Comparison of ENCODE assay signal across 15 cellular contexts in genomic region chr16:86956437-86956836, GRCh38.
"Had no signal": no experiment of that assay in that cellular context is flagged by ENCODE, and none has a peak within 500 bp of the region (broad histone marks: within the 10 kb centered on the region; RNA-seq: fewer than 3 reads in every experiment).

No MANE protein-coding gene starts in this region.

- H3K27me3 ChIP-seq: ovary had no signal

- H3K27ac Mint-ChIP-seq: activated CD8-positive, alpha-beta memory T cell treated with anti-CD3 and anti-CD28 coated beads, Interleukin-2, amount 10 ng/mL, durations not matched to agents 7 days and 5 days; activated naive CD8-positive, alpha-beta T cell; activated T-cell treated with anti-CD3 and anti-CD28 coated beads, Interleukin-2, amount 50 U/mL, for 24 hours; endodermal cell had no signal

- ATAC-seq: activated CD8-positive, alpha-beta memory T cell treated with anti-CD3 and anti-CD28 coated beads, Interleukin-2, amount 10 ng/mL, durations not matched to agents 7 days and 5 days had no signal

- H3K36me3 Mint-ChIP-seq: activated CD8-positive, alpha-beta memory T cell treated with anti-CD3 and anti-CD28 coated beads, Interleukin-2, amount 10 ng/mL, durations not matched to agents 7 days and 5 days; activated naive CD8-positive, alpha-beta T cell had no signal

- H3K9me3 ChIP-seq: ovary, uterus had no signal

- H3K36me3 ChIP-seq: ovary, stomach, uterus had no signal

- H3K4me3 ChIP-seq: ovary, stomach, uterus had no signal

- H3K27ac ChIP-seq: ovary, stomach, uterus had no signal

- DNase-seq: activated CD4-positive, CD25-positive, alpha-beta regulatory T cell; activated CD8-positive, alpha-beta memory T cell treated with anti-CD3 and anti-CD28 coated beads, Interleukin-2, amount 10 ng/mL, durations not matched to agents 7 days and 5 days; activated effector memory CD4-positive, alpha-beta T cell treated with Interleukin-2 at 50 U/mL for 16 hours; activated T-cell treated with anti-CD3 and anti-CD28 coated beads, Interleukin-2, amount 50 U/mL, for 24 hours; anterior cingulate cortex; endodermal cell; erythroblast; hippocampal formation; kidney glomerular epithelial cell; stimulated activated CD4-positive, alpha-beta T cell treated with anti-CD3 and anti-CD28 coated beads, Interleukin-12 subunit alpha, Interleukin-12 subunit beta, amount 100 ng/mL, for 4 hours; stimulated activated CD4-positive, alpha-beta T cell treated with anti-CD3 and anti-CD28 coated beads, Interleukin-2, amount 100 ng/mL, for 48 hours; stomach; uterus had no signal

- H3K9me3 Mint-ChIP-seq: activated T-cell treated with anti-CD3 and anti-CD28 coated beads, Interleukin-2, amount 50 U/mL, for 24 hours had no signal

- H3K4me3 Mint-ChIP-seq: activated CD8-positive, alpha-beta memory T cell treated with anti-CD3 and anti-CD28 coated beads, Interleukin-2, amount 10 ng/mL, durations not matched to agents 7 days and 5 days; activated naive CD8-positive, alpha-beta T cell; activated T-cell treated with anti-CD3 and anti-CD28 coated beads, Interleukin-2, amount 50 U/mL, for 24 hours; endodermal cell had no signal

- H3K4me1 ChIP-seq: stomach had no signal
